In the genomic region with DNA sequence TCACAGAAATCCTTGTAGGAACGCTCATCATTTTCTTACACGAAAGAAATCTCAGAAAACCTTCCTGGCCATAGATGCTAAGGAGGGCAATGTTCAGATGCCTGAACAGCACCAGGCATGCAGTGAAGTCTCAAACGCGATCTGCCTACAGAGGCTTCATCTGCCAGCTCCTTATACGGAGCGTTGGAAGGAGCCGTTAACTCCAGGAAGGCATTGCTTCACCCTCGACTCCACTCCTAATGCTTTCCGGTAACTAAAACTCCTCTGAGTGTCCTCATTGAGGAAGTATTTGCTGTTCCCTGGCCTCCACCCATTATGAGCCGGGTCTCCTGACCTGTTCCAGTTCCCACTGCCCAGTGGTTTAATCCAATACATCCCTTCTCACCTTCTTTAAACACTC, we compare ENCODE assay signal across 23 cellular contexts.
DNase-seq lines count a peak whose midpoint lies in the region; ATAC-seq and TF ChIP-seq lines count a peak whose summit lies in the region.
"Had no signal": no experiment of that assay in that cellular context is flagged by ENCODE, and none has a peak within 500 bp of the region (broad histone marks: within the 10 kb centered on the region; RNA-seq: fewer than 3 reads in every experiment).

No MANE protein-coding gene starts in this region.

- H3K27ac ChIP-seq in esophagus muscularis mucosa (replicated peaks in 1 of 4) (no peak overlapping the region), coronary artery (no peak overlapping the region)
- H3K27ac ChIP-seq: Peyer's patch, SK-N-MC had no signal

- TF ChIP-seq CTCF in esophagus muscularis mucosa (IDR thresholded peaks at IDR 0.05) (no peak), coronary artery (IDR thresholded peaks at IDR 0.05) (no peak)

- 71% methylated on average over 10 of the region's 10 CpGs for WGBS in esophagus muscularis mucosa

- H3K36me3 ChIP-seq in esophagus muscularis mucosa, result no peaks in the 10 kb centered on the region
- H3K36me3 ChIP-seq: Peyer's patch had no signal

- H3K4me3 ChIP-seq in esophagus muscularis mucosa (no peak overlapping the region), coronary artery (no peak overlapping the region)
- H3K4me3 ChIP-seq: K562, Peyer's patch, SK-N-MC had no signal

- no peaks in the 10 kb centered on the region for H3K27me3 ChIP-seq in esophagus muscularis mucosa
- H3K27me3 ChIP-seq: Peyer's patch had no signal

- intact Hi-C loops in esophagus muscularis mucosa (cut with DNase I), result no loop called here

- DNase-seq in HT1080 (ENCODE audit: low read depth) (peak; percentile 10), RPMI7951 (ENCODE audit: low read depth) (peak; percentile 2), esophagus muscularis mucosa (ENCODE audit: extremely low spot score) (peak; percentile 60), putamen (ENCODE audit: low spot score) (peak; percentile 23), DMS79 treated with DMSO at 0.1 percent for 48 hours (lab: John Stamatoyannopoulos, UW) (no peak), coronary artery (ENCODE audit: low spot score) (no peak), cerebellar cortex (ENCODE audit: low spot score) (no peak)
- DNase-seq: CD8-positive, alpha-beta memory T cell; GOT3; Kasumi-1; NCI-H1048; NCI-H1417; NCI-H1694; NCI-H2029 treated with DMSO at 0.1 percent for 48 hours; NCI-H446 treated with DMSO at 0.1 percent for 48 hours; NCI-H526 treated with DMSO at 0.1 percent for 48 hours; OCI-M1; Peyer's patch; SIG-M5 had no signal

- no peak for TF ChIP-seq POLR2A in esophagus muscularis mucosa (IDR thresholded peaks at IDR 0.05; ENCODE audit: low read depth)

- peaks cover 0 to 4% (median 0%) of the 10 kb centered on the region in 4 donors for H3K9me3 ChIP-seq in esophagus muscularis mucosa
- H3K9me3 ChIP-seq: Peyer's patch had no signal

- TF ChIP-seq EP300 in esophagus muscularis mucosa (IDR thresholded peaks at IDR 0.05), result no peak

- no peaks in the 10 kb centered on the region for H3K4me1 ChIP-seq in esophagus muscularis mucosa
- H3K4me1 ChIP-seq: Peyer's patch had no signal

- ATAC-seq in HG03196 (IDR thresholded peaks at IDR 0.05; ENCODE audit: unreplicated experiment), result no peak
- ATAC-seq: HCT116, K562 had no signal

Comparison
In these comparisons a context has a peak if more than half of its experiments do, and no peak if none do; other contexts are left out.
1. DNase-seq: peak in HT1080 (single experiment), RPMI7951 (single experiment), esophagus muscularis mucosa (single experiment) and putamen (single experiment); none in DMS79 treated with DMSO at 0.1 percent for 48 hours (single experiment), coronary artery (single experiment) and cerebellar cortex (single experiment).